Comparison of ENCODE assay signal across 8 cellular contexts in the genomic region with DNA sequence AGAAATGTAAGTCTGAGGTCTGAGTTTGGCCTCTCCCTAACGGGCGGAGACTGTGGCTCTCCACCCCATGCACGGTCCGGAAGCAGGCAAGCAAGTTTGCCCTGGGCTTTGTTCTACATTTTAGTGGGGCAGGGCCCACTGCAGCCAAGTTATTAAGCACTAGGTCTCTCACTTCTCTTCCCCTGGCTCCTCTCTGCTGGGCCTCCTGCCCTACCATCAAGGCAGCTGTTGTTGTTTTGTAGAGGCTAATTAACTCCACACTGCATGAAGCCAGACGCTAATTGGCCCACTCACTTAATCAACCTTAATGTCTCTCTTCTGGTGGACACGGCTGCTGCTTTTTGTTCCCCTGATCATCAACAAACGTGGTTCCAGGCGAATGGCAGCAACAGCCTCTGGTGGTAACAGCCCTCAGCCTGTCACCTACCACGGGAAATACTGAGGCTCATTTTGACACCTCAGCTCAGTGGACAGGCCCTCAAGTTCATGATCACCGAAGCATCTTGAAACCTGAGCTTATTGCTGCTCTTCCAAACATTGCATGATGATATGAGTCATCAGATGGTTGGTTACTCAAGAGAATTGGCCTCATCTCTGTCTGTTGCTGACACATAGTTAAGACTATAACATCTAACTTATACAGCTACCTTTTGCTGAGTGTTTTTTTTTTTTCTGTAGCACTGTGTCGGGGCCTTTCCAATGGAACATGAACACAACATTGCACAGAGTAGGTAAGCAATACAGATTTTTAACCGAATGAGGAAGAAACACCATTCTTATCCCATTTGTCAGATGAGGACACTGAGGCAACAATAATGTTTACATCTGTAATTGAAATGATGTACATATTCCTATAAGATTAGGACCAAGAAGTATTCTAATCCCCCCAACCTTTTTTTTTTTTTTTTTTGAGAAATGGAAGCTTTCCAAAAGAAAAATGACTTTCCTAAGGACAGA. TPM values are rescaled to one million over a fixed set of nuclear protein-coding genes. Genes with fewer than 3 reads are reported as not detected.
DNase-seq lines count a peak whose midpoint lies in the region; ATAC-seq and TF ChIP-seq lines count a peak whose summit lies in the region.

No MANE protein-coding gene starts in this region.

- H3K4me1 ChIP-seq in neuronal stem cell (ENCODE audit: control insufficient read depth in 2 of 2, insufficient read depth in 1 of 2, low read depth in 1 of 2, low read length in 2 of 2) (peaks cover 0 to 8% of the 10 kb centered on the region in 2 donors), testis (no peaks in the 10 kb centered on the region)
- H3K4me1 ChIP-seq in CD8-positive, alpha-beta T cell (ENCODE audit: insufficient read depth, low read length), result no peaks in the 10 kb centered on the region

- no peak for TF ChIP-seq CTCF in AG04449 (IDR thresholded peaks at IDR 0.05; ENCODE audit: insufficient read depth, low read length, missing control alignments)
- TF ChIP-seq CTCF in astrocyte of the spinal cord (IDR thresholded peaks at IDR 0.05; ENCODE audit: low read depth, low read length), result no peak
- no peak for TF ChIP-seq CTCF in testis (IDR thresholded peaks at IDR 0.05)
- TF ChIP-seq CTCF in CD8-positive, alpha-beta T cell (IDR thresholded peaks at IDR 0.05), result no peak

- DNase-seq in AG04449 (ENCODE audit: low read depth, low spot score), result peak; percentile 61
- DNase-seq in NCI-H2029 (lab: John Stamatoyannopoulos, UW), result peak; percentile 90
- peak; percentile 85 for DNase-seq in astrocyte of the spinal cord (ENCODE audit: low read depth, low spot score)
- peak; percentile 47 for DNase-seq in neuronal stem cell (ENCODE audit: low spot score)
- no peak for DNase-seq in testis
- DNase-seq in CD8-positive, alpha-beta T cell, result no peak

- peak overlapping the region; percentile 30 for H3K27ac ChIP-seq in neuronal stem cell (replicated peaks; ENCODE audit: low read length)
- H3K27ac ChIP-seq in testis, result no peak overlapping the region
- no peak overlapping the region for H3K27ac ChIP-seq in CD8-positive, alpha-beta T cell (ENCODE audit: low read depth, low read length)

- in situ Hi-C loops in astrocyte of the spinal cord (cut with HindIII; ENCODE audit: low sequenced_read_pairs), result no loop called here

- no peak overlapping the region for H2BK15ac ChIP-seq in neuronal stem cell (ENCODE audit: low read length)

- no peak overlapping the region for H2AK5ac ChIP-seq in neuronal stem cell (ENCODE audit: low read depth, low read length)

- H2BK120ac ChIP-seq in neuronal stem cell (ENCODE audit: low read depth, low read length), result no peak overlapping the region

- H3K4me2 ChIP-seq in neuronal stem cell (ENCODE audit: insufficient read depth, low read length, poor library complexity, severe bottlenecking), result no peak overlapping the region

- no peak overlapping the region for H3K23ac ChIP-seq in neuronal stem cell (ENCODE audit: low read depth, low read length, poor library complexity)

- H3K27me3 Mint-ChIP-seq in CD8-positive, alpha-beta T cell (ENCODE audit: low read depth), result peaks cover 14% of the 10 kb centered on the region

- peaks cover 0 to 5% of the 10 kb centered on the region in 2 donors for H3K9me3 ChIP-seq in neuronal stem cell (replicated peaks in 1 of 2; ENCODE audit: control insufficient read depth in 2 of 2, insufficient read depth in 1 of 2, low read depth in 1 of 2, low read length in 2 of 2)
- H3K9me3 ChIP-seq in testis, result no peaks in the 10 kb centered on the region
- H3K9me3 ChIP-seq in CD8-positive, alpha-beta T cell (ENCODE audit: low read length), result no peaks in the 10 kb centered on the region

- H3K27me3 ChIP-seq in neuronal stem cell (ENCODE audit: control insufficient read depth in 3 of 3, insufficient read depth in 3 of 3, low read depth in 1 of 3, low read length in 3 of 3), result no peaks in the 10 kb centered on the region
- H3K27me3 ChIP-seq in testis, result no peaks in the 10 kb centered on the region
- no peaks in the 10 kb centered on the region for H3K27me3 ChIP-seq in CD8-positive, alpha-beta T cell (ENCODE audit: insufficient read depth, low read length)

- no peak overlapping the region for H3K18ac ChIP-seq in neuronal stem cell (ENCODE audit: low read length)

- POLR2A ChIA-PET in AG04449 (lab: Yijun Ruan, JAX), result no interaction called here
- POLR2A ChIA-PET in CD8-positive, alpha-beta T cell (lab: Charles Lee), result interaction anchor here (0.6 kb wide), 1 partner anchor 1823 kb away, joined by 4 read pairs; no protein-coding TSS in a partner anchor

- CTCF ChIA-PET in AG04449 (lab: Yijun Ruan, JAX), result interaction anchor here (0.8 to 1.3 kb wide), 2 partner anchors 55 to 246 kb away, joined by 3 read pairs; no protein-coding TSS in a partner anchor
- CTCF ChIA-PET in CD8-positive, alpha-beta T cell (lab: Charles Lee), result interaction anchor here (0.7 kb wide), 1 partner anchor 11 kb away, joined by 3 read pairs; no protein-coding TSS in a partner anchor

- H3K9ac ChIP-seq in neuronal stem cell (ENCODE audit: low read depth, low read length, poor library complexity), result no peak overlapping the region

- peaks cover 2% of the 10 kb centered on the region for H3K4me1 Mint-ChIP-seq in CD8-positive, alpha-beta T cell (ENCODE audit: low read depth)

- no peak overlapping the region for H3K4ac ChIP-seq in neuronal stem cell (ENCODE audit: low read length)

- ATAC-seq in GM18511 (IDR thresholded peaks at IDR 0.05; ENCODE audit: unreplicated experiment) (peak; percentile 91), HG02840 (IDR thresholded peaks at IDR 0.05; ENCODE audit: low FRiP score, unreplicated experiment) (peak; percentile 78)
- no peak for ATAC-seq in CD8-positive, alpha-beta T cell

- no peak overlapping the region for H2BK12ac ChIP-seq in neuronal stem cell (ENCODE audit: low read length)

- no peak overlapping the region for H3K27ac Mint-ChIP-seq in CD8-positive, alpha-beta T cell

- no peak overlapping the region for H3K14ac ChIP-seq in neuronal stem cell (ENCODE audit: low read length)

- H4K91ac ChIP-seq in neuronal stem cell (ENCODE audit: low read depth, low read length, poor library complexity), result no peak overlapping the region

- no peak overlapping the region for H4K8ac ChIP-seq in neuronal stem cell (ENCODE audit: low read depth, low read length)

- H3K4me3 ChIP-seq in AG04449 (ENCODE audit: low read depth, low read length) (no peak overlapping the region), astrocyte of the spinal cord (ENCODE audit: low read depth, low read length) (no peak overlapping the region), neuronal stem cell (ENCODE audit: low read length in 2 of 2) (no peak overlapping the region), testis (no peak overlapping the region)
- H3K4me3 ChIP-seq in CD8-positive, alpha-beta T cell (ENCODE audit: low read depth, low read length), result no peak overlapping the region

- WGBS in neuronal stem cell (ENCODE audit: extremely low coverage in 2 of 2, insufficient read length in 2 of 2, insufficient replicate concordance in 1 of 2), 2 donors, result no CpG with 5 or more reads among the region's 12 CpGs
- WGBS in testis, 2 donors, result 70 to 75% methylated on average over 12 of the region's 12 CpGs

- no peak overlapping the region for H2AFZ ChIP-seq in neuronal stem cell (ENCODE audit: low read length)

- no peaks in the 10 kb centered on the region for H3K36me3 ChIP-seq in neuronal stem cell (replicated peaks in 1 of 2; ENCODE audit: control insufficient read depth in 2 of 2, insufficient read depth in 2 of 2, low read length in 2 of 2)
- no peaks in the 10 kb centered on the region for H3K36me3 ChIP-seq in testis (ENCODE audit: low read depth, missing control alignments)
- H3K36me3 ChIP-seq in CD8-positive, alpha-beta T cell (ENCODE audit: insufficient read depth, low read length), result no peaks in the 10 kb centered on the region

- no peak overlapping the region for H2BK5ac ChIP-seq in neuronal stem cell (ENCODE audit: low read length)

- intact Hi-C loops in testis (cut with DNase I; ENCODE audit: low total_unique reads), result no loop called here
- intact Hi-C loops in CD8-positive, alpha-beta T cell (cut with DNase I, micrococcal nuclease), result no loop called here

- peaks cover 4% of the 10 kb centered on the region for H3K9me3 Mint-ChIP-seq in CD8-positive, alpha-beta T cell

- H3K36me3 Mint-ChIP-seq in CD8-positive, alpha-beta T cell, result no peaks in the 10 kb centered on the region

- H3K4me3 Mint-ChIP-seq in CD8-positive, alpha-beta T cell, result no peak overlapping the region

- TF ChIP-seq POLR2A in testis (IDR thresholded peaks at IDR 0.05), result no peak

- H3K79me1 ChIP-seq in neuronal stem cell (ENCODE audit: low read depth, low read length), result no peaks in the 10 kb centered on the region

RNA-seq across cellular contexts. Expression of a gene that starts 20.8 kb away (rescaled TPM):
- 1.9 TPM for polyA plus RNA-seq in neuronal stem cell (2013, experiment 1 of 2)
- polyA plus RNA-seq in neuronal stem cell (2013, experiment 2 of 2), result 1.8 TPM
- total RNA-seq in testis, result 1 to 10 TPM; 6.5 to 8.1 TPM
- polyA plus RNA-seq in testis (ENCODE audit: insufficient read depth, low read depth, low replicate concordance), result 18.3 TPM
- not detected for total RNA-seq in CD8-positive, alpha-beta T cell

Comparison
In these comparisons a context has a peak if more than half of its experiments do, and no peak if none do; other contexts are left out.
1. DNase-seq: peak in AG04449 (single experiment), NCI-H2029 (single experiment), astrocyte of the spinal cord (single experiment) and neuronal stem cell (single experiment); none in testis (single experiment) and CD8-positive, alpha-beta T cell (0 of 7).
2. RNA of a gene that starts 20.8 kb away (total RNA-seq): 6.5 to 8.1 TPM in testis; not detected in CD8-positive, alpha-beta T cell; every median in the first group is over 4 times any median in the second.